10 cellular contexts compared by ENCODE assay signal in the genomic region with DNA sequence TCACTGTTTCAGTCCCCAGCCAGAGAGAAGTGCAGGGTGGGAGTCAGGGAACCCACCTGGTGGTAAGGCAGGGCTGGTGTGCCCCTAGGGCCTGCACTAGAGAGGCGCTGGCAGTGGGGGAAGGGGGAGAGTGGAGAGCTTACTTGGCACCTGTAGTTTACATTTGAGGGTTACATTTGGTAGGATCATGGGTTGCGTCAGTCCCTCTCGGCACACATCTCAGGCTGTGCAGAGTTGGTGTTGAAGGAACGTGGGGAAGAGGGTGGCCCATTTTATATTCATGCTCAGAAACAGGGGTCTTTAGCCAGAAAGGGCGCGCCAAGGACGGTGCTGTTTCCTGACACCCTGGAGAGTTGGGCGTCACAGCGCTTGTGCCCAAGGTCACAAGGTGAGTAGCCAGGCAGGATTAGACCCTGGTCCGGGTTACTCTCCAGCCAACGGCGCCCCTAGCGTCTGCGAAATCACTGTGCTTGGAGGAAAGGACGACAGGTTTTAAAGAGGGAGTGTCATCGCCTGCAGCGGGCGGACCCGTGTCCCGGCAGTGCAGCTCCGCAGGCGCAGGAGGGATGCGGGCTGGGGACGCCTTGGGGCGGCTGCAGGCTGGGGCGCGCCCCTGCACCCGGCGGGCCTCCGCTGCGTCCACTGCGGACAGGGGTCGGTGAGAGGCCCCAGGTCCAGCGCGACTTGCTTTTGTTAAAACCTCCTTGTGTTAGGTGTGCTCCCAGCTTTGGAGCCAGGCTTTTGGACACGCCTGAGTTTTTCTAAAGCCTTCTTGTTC.
A peak's percentile ranks its signal among the peaks of the same experiment; 100 is the strongest.
DNase-seq lines count a peak whose midpoint lies in the region; ATAC-seq and TF ChIP-seq lines count a peak whose summit lies in the region.
"Had no signal": no experiment of that assay in that cellular context is flagged by ENCODE, and none has a peak within 500 bp of the region (broad histone marks: within the 10 kb centered on the region; RNA-seq: fewer than 3 reads in every experiment).

No MANE protein-coding gene starts in this region.

- DNase-seq in BJ (ENCODE audit: low read depth) (no peak), chondrocyte (ENCODE audit: low spot score) (no peak), prostate gland (ENCODE audit: low spot score) (peak; percentile 78), NCI-H2029 (lab: John Stamatoyannopoulos, UW) (no peak), COR-L47 (lab: John Stamatoyannopoulos, UW) (no peak)
- no peak for DNase-seq in activated naive CD4-positive, alpha-beta T cell treated with anti-CD3 and anti-CD28 coated beads, Interleukin-2, amount 50 U/mL, for 16 hours
- DNase-seq: immature natural killer cell, NCI-H345 had no signal

- intact Hi-C loops in prostate gland (cut with DNase I), result loop anchor here (10.0 kb wide), 1 partner anchor 80 kb away; no protein-coding TSS in a partner anchor

- H3K4me3 Mint-ChIP-seq in chondrocyte (ENCODE audit: unreplicated experiment), result no peak overlapping the region
- H3K4me3 Mint-ChIP-seq: immature natural killer cell had no signal

- H3K4me1 Mint-ChIP-seq in chondrocyte (ENCODE audit: low read depth), result peaks cover 67% of the 10 kb centered on the region

- no peaks in the 10 kb centered on the region for H3K9me3 Mint-ChIP-seq in chondrocyte (ENCODE audit: low read depth)
- H3K9me3 Mint-ChIP-seq: immature natural killer cell had no signal

- H3K4me3 ChIP-seq in BJ (ENCODE audit: low read depth, low read length) (no peak overlapping the region), iPS-18a (ENCODE audit: low read length) (peak overlapping the region; percentile 45), prostate gland (peak overlapping the region; percentile 21 to 24)

- peak; percentile 70 for TF ChIP-seq POLR2A in prostate gland (IDR thresholded peaks at IDR 0.05)

- POLR2A ChIA-PET in BJ (lab: Charles Lee), result no interaction called here

- H3K27ac ChIP-seq in iPS-18a (ENCODE audit: low read length) (no peak overlapping the region), prostate gland (peak overlapping the region; percentile 86 to 89)

- H3K36me3 Mint-ChIP-seq in chondrocyte (ENCODE audit: low read depth), result peaks cover 16% of the 10 kb centered on the region

- no peaks in the 10 kb centered on the region for H3K27me3 Mint-ChIP-seq in chondrocyte (ENCODE audit: low read depth)

- TF ChIP-seq CTCF in BJ (IDR thresholded peaks at IDR 0.05; ENCODE audit: insufficient read depth, low read depth, low read length) (peak; percentile 47), chondrocyte (IDR thresholded peaks at IDR 0.05) (peak; percentile 66), prostate gland (IDR thresholded peaks at IDR 0.05) (peak in 3 of 4 experiments; percentile 60 to 80 (median 79))

- no peak overlapping the region for H3K9ac ChIP-seq in iPS-18a (ENCODE audit: low read length)

- H3K4me1 ChIP-seq in iPS-18a (ENCODE audit: control insufficient read depth, low read depth, low read length) (peaks cover 33% of the 10 kb centered on the region), prostate gland (replicated peaks) (peaks cover 6% of the 10 kb centered on the region)

- WGBS in prostate gland, result 34% methylated on average over 34 of the region's 36 CpGs

- H3K36me3 ChIP-seq in BJ (ENCODE audit: control insufficient read depth, insufficient read depth, low read length), result peaks cover 10% of the 10 kb centered on the region
- no peaks in the 10 kb centered on the region for H3K36me3 ChIP-seq in iPS-18a (ENCODE audit: control insufficient read depth, low read depth, low read length)
- H3K36me3 ChIP-seq in prostate gland, result no peaks in the 10 kb centered on the region

- no peaks in the 10 kb centered on the region for H3K9me3 ChIP-seq in iPS-18a (ENCODE audit: control insufficient read depth, low read depth, low read length)
- H3K9me3 ChIP-seq in prostate gland, result no peaks in the 10 kb centered on the region

- H3K27me3 ChIP-seq in BJ (ENCODE audit: control insufficient read depth, insufficient read depth, low read length) (no peaks in the 10 kb centered on the region), iPS-18a (ENCODE audit: control insufficient read depth, insufficient read depth, low read length) (peaks cover 52% of the 10 kb centered on the region), prostate gland (replicated peaks; ENCODE audit: insufficient read depth) (no peaks in the 10 kb centered on the region)

- H3K27ac Mint-ChIP-seq in chondrocyte (ENCODE audit: unreplicated experiment), result peak overlapping the region; percentile 47
- H3K27ac Mint-ChIP-seq: immature natural killer cell had no signal

- CTCF ChIA-PET in BJ (lab: Yijun Ruan, JAX), result interaction anchor here (0.7 to 0.8 kb wide), 2 partner anchors 50 to 131 kb away, joined by 3 read pairs; no protein-coding TSS in a partner anchor

- no peak for ATAC-seq in HG03159 (IDR thresholded peaks at IDR 0.05; ENCODE audit: unreplicated experiment)
